In genomic region chr6:131646249-131646670, GRCh38 we compare ENCODE assay signal across 2 cellular contexts.
A peak's percentile ranks its signal among the peaks of the same experiment; 100 is the strongest.
TF ChIP-seq lines count a peak whose summit lies in the region.

No MANE protein-coding gene starts in this region.

TF ChIP-seq in HepG2, 621 proteins besides CTCF, POLR2A, EP300 and RAD21:
- TF ChIP-seq ZFAT (CRISPR knock-in tag; conservative IDR thresholded peaks at IDR 0.05) (no peak), ZNF652 (CRISPR knock-in tag; IDR thresholded peaks at IDR 0.05; ENCODE audit: borderline replicate concordance, low read depth) (peak; percentile 68; the same call in 1 of the 2 replicates), TCF7 (IDR thresholded peaks at IDR 0.05; ENCODE audit: low read depth) (peak; percentile 41)

TF ChIP-seq in K562, 482 proteins besides CTCF, POLR2A, EP300 and RAD21 (continues in another document):
- TF ChIP-seq CBFA2T3 (IDR thresholded peaks at IDR 0.05) = peak; percentile 98
- TF ChIP-seq RB1 (IDR thresholded peaks at IDR 0.05; ENCODE audit: low read depth) = no peak
- TF ChIP-seq ZNF395 (CRISPR knock-in tag; IDR thresholded peaks at IDR 0.05) = 0 out of 2 replicates have a peak, but pooled peaks have one; percentile 42
- no peak for TF ChIP-seq ESRRB (CRISPR knock-in tag; IDR thresholded peaks at IDR 0.05; ENCODE audit: borderline replicate concordance)
- TF ChIP-seq ZNF830 (CRISPR knock-in tag; IDR thresholded peaks at IDR 0.05) = 0 out of 2 replicates have a peak, but pooled peaks have one; percentile 51
- no peak for TF ChIP-seq CXXC5 (CRISPR knock-in tag; IDR thresholded peaks at IDR 0.05)
- peak; percentile 96 for TF ChIP-seq LEF1 (IDR thresholded peaks at IDR 0.05)
- TF ChIP-seq JUND (IDR thresholded peaks at IDR 0.05; ENCODE audit: borderline replicate concordance, low read depth, low read length) = peak; percentile 57; the same call in 1 of the 2 replicates
- TF ChIP-seq JUND (tag; IDR thresholded peaks at IDR 0.05; ENCODE audit: borderline replicate concordance, low read depth, low read length) = peak; percentile 43; the same call in 1 of the 3 replicates
- TF ChIP-seq, protein P1, sequence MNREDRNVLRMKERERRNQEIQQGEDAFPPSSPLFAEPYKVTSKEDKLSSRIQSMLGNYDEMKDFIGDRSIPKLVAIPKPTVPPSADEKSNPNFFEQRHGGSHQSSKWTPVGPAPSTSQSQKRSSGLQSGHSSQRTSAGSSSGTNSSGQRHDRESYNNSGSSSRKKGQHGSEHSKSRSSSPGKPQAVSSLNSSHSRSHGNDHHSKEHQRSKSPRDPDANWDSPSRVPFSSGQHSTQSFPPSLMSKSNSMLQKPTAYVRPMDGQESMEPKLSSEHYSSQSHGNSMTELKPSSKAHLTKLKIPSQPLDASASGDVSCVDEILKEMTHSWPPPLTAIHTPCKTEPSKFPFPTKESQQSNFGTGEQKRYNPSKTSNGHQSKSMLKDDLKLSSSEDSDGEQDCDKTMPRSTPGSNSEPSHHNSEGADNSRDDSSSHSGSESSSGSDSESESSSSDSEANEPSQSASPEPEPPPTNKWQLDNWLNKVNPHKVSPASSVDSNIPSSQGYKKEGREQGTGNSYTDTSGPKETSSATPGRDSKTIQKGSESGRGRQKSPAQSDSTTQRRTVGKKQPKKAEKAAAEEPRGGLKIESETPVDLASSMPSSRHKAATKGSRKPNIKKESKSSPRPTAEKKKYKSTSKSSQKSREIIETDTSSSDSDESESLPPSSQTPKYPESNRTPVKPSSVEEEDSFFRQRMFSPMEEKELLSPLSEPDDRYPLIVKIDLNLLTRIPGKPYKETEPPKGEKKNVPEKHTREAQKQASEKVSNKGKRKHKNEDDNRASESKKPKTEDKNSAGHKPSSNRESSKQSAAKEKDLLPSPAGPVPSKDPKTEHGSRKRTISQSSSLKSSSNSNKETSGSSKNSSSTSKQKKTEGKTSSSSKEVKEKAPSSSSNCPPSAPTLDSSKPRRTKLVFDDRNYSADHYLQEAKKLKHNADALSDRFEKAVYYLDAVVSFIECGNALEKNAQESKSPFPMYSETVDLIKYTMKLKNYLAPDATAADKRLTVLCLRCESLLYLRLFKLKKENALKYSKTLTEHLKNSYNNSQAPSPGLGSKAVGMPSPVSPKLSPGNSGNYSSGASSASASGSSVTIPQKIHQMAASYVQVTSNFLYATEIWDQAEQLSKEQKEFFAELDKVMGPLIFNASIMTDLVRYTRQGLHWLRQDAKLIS (CRISPR knock-in tag; IDR thresholded peaks at IDR 0.05) = no peak
- TF ChIP-seq, protein P2, sequence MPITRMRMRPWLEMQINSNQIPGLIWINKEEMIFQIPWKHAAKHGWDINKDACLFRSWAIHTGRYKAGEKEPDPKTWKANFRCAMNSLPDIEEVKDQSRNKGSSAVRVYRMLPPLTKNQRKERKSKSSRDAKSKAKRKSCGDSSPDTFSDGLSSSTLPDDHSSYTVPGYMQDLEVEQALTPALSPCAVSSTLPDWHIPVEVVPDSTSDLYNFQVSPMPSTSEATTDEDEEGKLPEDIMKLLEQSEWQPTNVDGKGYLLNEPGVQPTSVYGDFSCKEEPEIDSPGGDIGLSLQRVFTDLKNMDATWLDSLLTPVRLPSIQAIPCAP (CRISPR knock-in tag; IDR thresholded peaks at IDR 0.05; ENCODE audit: borderline replicate concordance) = no peak
- TF ChIP-seq, protein P3, sequence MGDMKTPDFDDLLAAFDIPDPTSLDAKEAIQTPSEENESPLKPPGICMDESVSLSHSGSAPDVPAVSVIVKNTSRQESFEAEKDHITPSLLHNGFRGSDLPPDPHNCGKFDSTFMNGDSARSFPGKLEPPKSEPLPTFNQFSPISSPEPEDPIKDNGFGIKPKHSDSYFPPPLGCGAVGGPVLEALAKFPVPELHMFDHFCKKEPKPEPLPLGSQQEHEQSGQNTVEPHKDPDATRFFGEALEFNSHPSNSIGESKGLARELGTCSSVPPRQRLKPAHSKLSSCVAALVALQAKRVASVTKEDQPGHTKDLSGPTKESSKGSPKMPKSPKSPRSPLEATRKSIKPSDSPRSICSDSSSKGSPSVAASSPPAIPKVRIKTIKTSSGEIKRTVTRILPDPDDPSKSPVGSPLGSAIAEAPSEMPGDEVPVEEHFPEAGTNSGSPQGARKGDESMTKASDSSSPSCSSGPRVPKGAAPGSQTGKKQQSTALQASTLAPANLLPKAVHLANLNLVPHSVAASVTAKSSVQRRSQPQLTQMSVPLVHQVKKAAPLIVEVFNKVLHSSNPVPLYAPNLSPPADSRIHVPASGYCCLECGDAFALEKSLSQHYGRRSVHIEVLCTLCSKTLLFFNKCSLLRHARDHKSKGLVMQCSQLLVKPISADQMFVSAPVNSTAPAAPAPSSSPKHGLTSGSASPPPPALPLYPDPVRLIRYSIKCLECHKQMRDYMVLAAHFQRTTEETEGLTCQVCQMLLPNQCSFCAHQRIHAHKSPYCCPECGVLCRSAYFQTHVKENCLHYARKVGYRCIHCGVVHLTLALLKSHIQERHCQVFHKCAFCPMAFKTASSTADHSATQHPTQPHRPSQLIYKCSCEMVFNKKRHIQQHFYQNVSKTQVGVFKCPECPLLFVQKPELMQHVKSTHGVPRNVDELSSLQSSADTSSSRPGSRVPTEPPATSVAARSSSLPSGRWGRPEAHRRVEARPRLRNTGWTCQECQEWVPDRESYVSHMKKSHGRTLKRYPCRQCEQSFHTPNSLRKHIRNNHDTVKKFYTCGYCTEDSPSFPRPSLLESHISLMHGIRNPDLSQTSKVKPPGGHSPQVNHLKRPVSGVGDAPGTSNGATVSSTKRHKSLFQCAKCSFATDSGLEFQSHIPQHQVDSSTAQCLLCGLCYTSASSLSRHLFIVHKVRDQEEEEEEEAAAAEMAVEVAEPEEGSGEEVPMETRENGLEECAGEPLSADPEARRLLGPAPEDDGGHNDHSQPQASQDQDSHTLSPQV (IDR thresholded peaks at IDR 0.05) = 0 out of 2 replicates have a peak, but pooled peaks have one; percentile 18
- TF ChIP-seq NEUROD1 (IDR thresholded peaks at IDR 0.05; ENCODE audit: borderline replicate concordance, low read depth, low read length, partially characterized antibody) = peak; percentile 47
- TF ChIP-seq, protein P4, sequence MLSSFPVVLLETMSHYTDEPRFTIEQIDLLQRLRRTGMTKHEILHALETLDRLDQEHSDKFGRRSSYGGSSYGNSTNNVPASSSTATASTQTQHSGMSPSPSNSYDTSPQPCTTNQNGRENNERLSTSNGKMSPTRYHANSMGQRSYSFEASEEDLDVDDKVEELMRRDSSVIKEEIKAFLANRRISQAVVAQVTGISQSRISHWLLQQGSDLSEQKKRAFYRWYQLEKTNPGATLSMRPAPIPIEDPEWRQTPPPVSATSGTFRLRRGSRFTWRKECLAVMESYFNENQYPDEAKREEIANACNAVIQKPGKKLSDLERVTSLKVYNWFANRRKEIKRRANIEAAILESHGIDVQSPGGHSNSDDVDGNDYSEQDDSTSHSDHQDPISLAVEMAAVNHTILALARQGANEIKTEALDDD (IDR thresholded peaks at IDR 0.05) = peak; percentile 76
- peak; percentile 96 for TF ChIP-seq ARID1B (IDR thresholded peaks at IDR 0.05)
- TF ChIP-seq KDM5B (IDR thresholded peaks at IDR 0.05; ENCODE audit: insufficient replicate concordance, low read depth, low read length) = peak; percentile 38
- no peak for TF ChIP-seq EWSR1 (IDR thresholded peaks at IDR 0.05; ENCODE audit: borderline replicate concordance, low read depth, partially characterized antibody)
- no peak for TF ChIP-seq E2F3 (CRISPR knock-in tag; IDR thresholded peaks at IDR 0.05)
- 0 out of 2 replicates have a peak, but pooled peaks have one; percentile 7 for TF ChIP-seq SMAD3 (CRISPR knock-in tag; conservative IDR thresholded peaks at IDR 0.05)
- TF ChIP-seq SMARCA5 (IDR thresholded peaks at IDR 0.05) = no peak
- TF ChIP-seq CSDE1 (IDR thresholded peaks at IDR 0.05) = peak in 1 of 2 experiments; percentile 30; a peak in 1 of 4 replicates
- peak; percentile 76; the same call in 1 of the 2 replicates for TF ChIP-seq ZC3H8 (IDR thresholded peaks at IDR 0.05)
- TF ChIP-seq, protein P5, sequence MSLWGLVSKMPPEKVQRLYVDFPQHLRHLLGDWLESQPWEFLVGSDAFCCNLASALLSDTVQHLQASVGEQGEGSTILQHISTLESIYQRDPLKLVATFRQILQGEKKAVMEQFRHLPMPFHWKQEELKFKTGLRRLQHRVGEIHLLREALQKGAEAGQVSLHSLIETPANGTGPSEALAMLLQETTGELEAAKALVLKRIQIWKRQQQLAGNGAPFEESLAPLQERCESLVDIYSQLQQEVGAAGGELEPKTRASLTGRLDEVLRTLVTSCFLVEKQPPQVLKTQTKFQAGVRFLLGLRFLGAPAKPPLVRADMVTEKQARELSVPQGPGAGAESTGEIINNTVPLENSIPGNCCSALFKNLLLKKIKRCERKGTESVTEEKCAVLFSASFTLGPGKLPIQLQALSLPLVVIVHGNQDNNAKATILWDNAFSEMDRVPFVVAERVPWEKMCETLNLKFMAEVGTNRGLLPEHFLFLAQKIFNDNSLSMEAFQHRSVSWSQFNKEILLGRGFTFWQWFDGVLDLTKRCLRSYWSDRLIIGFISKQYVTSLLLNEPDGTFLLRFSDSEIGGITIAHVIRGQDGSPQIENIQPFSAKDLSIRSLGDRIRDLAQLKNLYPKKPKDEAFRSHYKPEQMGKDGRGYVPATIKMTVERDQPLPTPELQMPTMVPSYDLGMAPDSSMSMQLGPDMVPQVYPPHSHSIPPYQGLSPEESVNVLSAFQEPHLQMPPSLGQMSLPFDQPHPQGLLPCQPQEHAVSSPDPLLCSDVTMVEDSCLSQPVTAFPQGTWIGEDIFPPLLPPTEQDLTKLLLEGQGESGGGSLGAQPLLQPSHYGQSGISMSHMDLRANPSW (CRISPR knock-in tag; IDR thresholded peaks at IDR 0.05) = no peak
- TF ChIP-seq HDAC2 (IDR thresholded peaks at IDR 0.05) = peak; percentile 62; the same call in 1 of the 2 replicates
- no peak for TF ChIP-seq HMG20B (CRISPR knock-in tag; IDR thresholded peaks at IDR 0.05)
- TF ChIP-seq MEIS2 (IDR thresholded peaks at IDR 0.05; ENCODE audit: partially characterized antibody) = peak; percentile 83
- peak; percentile 90 for TF ChIP-seq HLTF (IDR thresholded peaks at IDR 0.05)
- no peak for TF ChIP-seq ZNF586 (CRISPR knock-in tag; conservative IDR thresholded peaks at IDR 0.05)
- TF ChIP-seq, protein P6, sequence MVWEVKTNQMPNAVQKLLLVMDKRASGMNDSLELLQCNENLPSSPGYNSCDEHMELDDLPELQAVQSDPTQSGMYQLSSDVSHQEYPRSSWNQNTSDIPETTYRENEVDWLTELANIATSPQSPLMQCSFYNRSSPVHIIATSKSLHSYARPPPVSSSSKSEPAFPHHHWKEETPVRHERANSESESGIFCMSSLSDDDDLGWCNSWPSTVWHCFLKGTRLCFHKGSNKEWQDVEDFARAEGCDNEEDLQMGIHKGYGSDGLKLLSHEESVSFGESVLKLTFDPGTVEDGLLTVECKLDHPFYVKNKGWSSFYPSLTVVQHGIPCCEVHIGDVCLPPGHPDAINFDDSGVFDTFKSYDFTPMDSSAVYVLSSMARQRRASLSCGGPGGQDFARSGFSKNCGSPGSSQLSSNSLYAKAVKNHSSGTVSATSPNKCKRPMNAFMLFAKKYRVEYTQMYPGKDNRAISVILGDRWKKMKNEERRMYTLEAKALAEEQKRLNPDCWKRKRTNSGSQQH (CRISPR knock-in tag; IDR thresholded peaks at IDR 0.05) = 0 out of 2 replicates have a peak, but pooled peaks have one; percentile 51
- no peak for TF ChIP-seq MAFG (tag; conservative IDR thresholded peaks at IDR 0.05)
- TF ChIP-seq STAT5A (IDR thresholded peaks at IDR 0.05; ENCODE audit: borderline replicate concordance, low read length) = peak; percentile 93
- peak; percentile 72 for TF ChIP-seq PHB2 (IDR thresholded peaks at IDR 0.05; ENCODE audit: low read depth)
- TF ChIP-seq TCF7L2 (IDR thresholded peaks at IDR 0.05; ENCODE audit: low read depth, low read length) = no peak
- peak; percentile 57; the same call in 1 of the 2 replicates for TF ChIP-seq KHSRP (IDR thresholded peaks at IDR 0.05)
- no peak for TF ChIP-seq RBFOX2 (IDR thresholded peaks at IDR 0.05; ENCODE audit: low read depth, low read length)
- no peak for TF ChIP-seq POLR3A (IDR thresholded peaks at IDR 0.05; ENCODE audit: borderline replicate concordance, extremely low read depth, insufficient read depth, insufficient read length)
- no peak for TF ChIP-seq ZBTB8A (IDR thresholded peaks at IDR 0.05; ENCODE audit: partially characterized antibody)
- no peak for TF ChIP-seq TEAD2 (tag; IDR thresholded peaks at IDR 0.05)
- peak in 1 of 2 experiments; percentile 87; a peak in 2 of 4 replicates for TF ChIP-seq HDAC1 (IDR thresholded peaks at IDR 0.05)
- TF ChIP-seq DIDO1 (tag; IDR thresholded peaks at IDR 0.05; ENCODE audit: low read depth) = no peak
- TF ChIP-seq SPI1 (IDR thresholded peaks at IDR 0.05; ENCODE audit: borderline replicate concordance, low read depth, low read length) = no peak
- TF ChIP-seq ATF6 (CRISPR knock-in tag; IDR thresholded peaks at IDR 0.05) = no peak
- 0 out of 2 replicates have a peak, but pooled peaks have one; percentile 35 for TF ChIP-seq MIER1 (IDR thresholded peaks at IDR 0.05; ENCODE audit: low read depth)
- no peak for TF ChIP-seq TFAM (CRISPR knock-in tag; conservative IDR thresholded peaks at IDR 0.05)
- TF ChIP-seq, protein P7, sequence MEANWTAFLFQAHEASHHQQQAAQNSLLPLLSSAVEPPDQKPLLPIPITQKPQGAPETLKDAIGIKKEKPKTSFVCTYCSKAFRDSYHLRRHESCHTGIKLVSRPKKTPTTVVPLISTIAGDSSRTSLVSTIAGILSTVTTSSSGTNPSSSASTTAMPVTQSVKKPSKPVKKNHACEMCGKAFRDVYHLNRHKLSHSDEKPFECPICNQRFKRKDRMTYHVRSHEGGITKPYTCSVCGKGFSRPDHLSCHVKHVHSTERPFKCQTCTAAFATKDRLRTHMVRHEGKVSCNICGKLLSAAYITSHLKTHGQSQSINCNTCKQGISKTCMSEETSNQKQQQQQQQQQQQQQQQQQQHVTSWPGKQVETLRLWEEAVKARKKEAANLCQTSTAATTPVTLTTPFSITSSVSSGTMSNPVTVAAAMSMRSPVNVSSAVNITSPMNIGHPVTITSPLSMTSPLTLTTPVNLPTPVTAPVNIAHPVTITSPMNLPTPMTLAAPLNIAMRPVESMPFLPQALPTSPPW (CRISPR knock-in tag; IDR thresholded peaks at IDR 0.05) = peak; percentile 39; the same call in 1 of the 2 replicates
